8 cellular contexts compared by ENCODE assay signal in the genomic region with DNA sequence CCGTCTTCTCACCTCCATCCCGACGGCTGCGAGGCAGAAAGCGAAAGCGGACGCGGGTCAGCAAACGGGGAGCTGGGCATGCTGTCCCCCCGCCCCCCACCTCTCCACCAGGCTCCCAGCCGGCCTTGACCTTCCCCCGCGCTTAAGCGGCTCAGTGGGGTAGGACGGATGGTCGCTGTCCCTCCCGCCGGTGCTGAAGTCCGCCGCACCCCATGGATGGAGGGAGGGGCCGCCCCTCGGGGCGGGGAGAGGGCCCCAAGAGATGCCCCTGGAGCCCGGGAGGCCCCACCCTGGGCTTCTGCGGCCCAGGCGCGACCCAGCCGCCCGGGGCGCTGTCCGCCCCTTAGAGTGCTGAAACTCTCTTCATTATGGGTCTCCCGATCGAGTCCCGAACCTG.
A peak's percentile ranks its signal among the peaks of the same experiment; 100 is the strongest.
DNase-seq lines count a peak whose midpoint lies in the region; ATAC-seq and TF ChIP-seq lines count a peak whose summit lies in the region.

A gene (minus strand): TSS at position 48 of the 397 bp plus-strand sequence. CDS start 188 bp downstream, outside the sequence.

- DNase-seq in GM19238 (ENCODE audit: insufficient read length, low spot score), result peak; percentile 37
- DNase-seq in T1000 (lab: John Stamatoyannopoulos, UW), result peak; percentile 30
- peak; percentile 11 for DNase-seq in brain microvascular endothelial cell
- DNase-seq in stimulated activated CD4-positive, alpha-beta T cell treated with anti-CD3 and anti-CD28 coated beads, Interleukin-12 subunit alpha, Interleukin-12 subunit beta, amount 100 ng/mL, for 24 hours (ENCODE audit: low read depth in 2 of 2), result peak; percentile 2 to 30

- H3K27ac ChIP-seq in brain microvascular endothelial cell (no peak within 1 kb of the TSS), iPS-20b (ENCODE audit: low read length) (no peak within 1 kb of the TSS)

- H3K27me3 ChIP-seq in brain microvascular endothelial cell (replicated peaks), result peaks cover 29% of the 10 kb centered on the region
- H3K27me3 ChIP-seq in iPS-20b (ENCODE audit: insufficient read depth, low read length), result peaks cover 57% of the 10 kb centered on the region

- no peak within 1 kb of the TSS for H3K9ac ChIP-seq in iPS-20b (ENCODE audit: low read depth, low read length)

- no peak for TF ChIP-seq CTCF in brain microvascular endothelial cell (IDR thresholded peaks at IDR 0.05; ENCODE audit: low read depth, low read length, missing control alignments)

- H3K36me3 ChIP-seq in brain microvascular endothelial cell (replicated peaks) (no peaks in the 10 kb centered on the region), iPS-20b (ENCODE audit: insufficient read depth, low read depth, low read length) (no peaks in the 10 kb centered on the region)

- ATAC-seq in GM21381 (IDR thresholded peaks at IDR 0.05; ENCODE audit: unreplicated experiment) (no peak), HG03439 (IDR thresholded peaks at IDR 0.05; ENCODE audit: unreplicated experiment) (no peak), GM19467 (IDR thresholded peaks at IDR 0.05; ENCODE audit: unreplicated experiment) (no peak)

- no peaks in the 10 kb centered on the region for H3K4me1 ChIP-seq in iPS-20b (ENCODE audit: insufficient read depth, low read length)

- in situ Hi-C loops in brain microvascular endothelial cell (cut with HindIII; ENCODE audit: low pct_ligation_motif_present, low sequenced_read_pairs), result no loop called here

- H3K4me3 ChIP-seq in brain microvascular endothelial cell (ENCODE audit: low read depth, low read length), result no peak within 1 kb of the TSS
- H3K4me3 ChIP-seq in iPS-20b (ENCODE audit: low read length), result peak within 1 kb of the TSS; percentile 69

- no peaks in the 10 kb centered on the region for H3K9me3 ChIP-seq in iPS-20b (ENCODE audit: insufficient read depth, low read depth, low read length)
